In genomic region chr13:53200498-53201453, GRCh38 we compare ENCODE assay signal across 8 cellular contexts.
A peak's percentile ranks its signal among the peaks of the same experiment; 100 is the strongest.
DNase-seq lines count a peak whose midpoint lies in the region; ATAC-seq, FAIRE-seq and TF ChIP-seq lines count a peak whose summit lies in the region.

No MANE protein-coding gene starts in this region.

- CTCF ChIA-PET in AG04450 (lab: Charles Lee), result no interaction called here
- CTCF ChIA-PET in endothelial cell of umbilical vein (lab: Charles Lee), result no interaction called here
- CTCF ChIA-PET in T-cell (lab: Charles Lee), result no interaction called here

- H4K20me1 ChIP-seq in endothelial cell of umbilical vein (replicated peaks; ENCODE audit: control insufficient read depth, extremely low read depth, insufficient read depth, low read length), result no peaks in the 10 kb centered on the region

- WGBS in mesenchymal stem cell, result 27% methylated on average over 96 of the region's 121 CpGs

- H3K27me3 Mint-ChIP-seq in HFFc6 (ENCODE audit: insufficient read depth) (no peaks in the 10 kb centered on the region; the same call in none of the 2 replicates), T-cell (peaks cover 6 to 15% of the 10 kb centered on the region in 2 donors)

- H2BK120ac ChIP-seq in mesenchymal stem cell (ENCODE audit: low read depth, low read length), result no peak overlapping the region

- no peak overlapping the region for H3K9ac ChIP-seq in endothelial cell of umbilical vein (replicated peaks; ENCODE audit: extremely low read depth, insufficient read depth, low read length)
- H3K9ac ChIP-seq in mesenchymal stem cell (ENCODE audit: low read length), result no peak overlapping the region

- no peak overlapping the region for H2BK5ac ChIP-seq in mesenchymal stem cell (ENCODE audit: low read depth, low read length, poor library complexity, severe bottlenecking)

- no peak overlapping the region for H4K8ac ChIP-seq in mesenchymal stem cell (ENCODE audit: low read length)

- H3K4me2 ChIP-seq in endothelial cell of umbilical vein (ENCODE audit: insufficient read depth, low read length) (no peak overlapping the region), mesenchymal stem cell (ENCODE audit: low read length, poor library complexity, severe bottlenecking) (no peak overlapping the region)

- H3K36me3 Mint-ChIP-seq in HFFc6 (ENCODE audit: low read depth) (peaks cover 4% of the 10 kb centered on the region; the same call in 1 of the 2 replicates), T-cell (no peaks in the 10 kb centered on the region)

- no peaks in the 10 kb centered on the region for H3K9me1 ChIP-seq in endothelial cell of umbilical vein (replicated peaks; ENCODE audit: control insufficient read depth, extremely low read depth, insufficient read depth, low read length)

- BruUV-seq in endothelial cell of umbilical vein (replicated peaks; lab: Mats Ljungman, UMichigan), result no TSS peak

- H3K79me2 ChIP-seq in endothelial cell of umbilical vein (ENCODE audit: control insufficient read depth, insufficient read depth, low read length), result no peaks in the 10 kb centered on the region

- H2BK15ac ChIP-seq in mesenchymal stem cell (ENCODE audit: low read depth, poor library complexity, severe bottlenecking), result no peak overlapping the region

- H3K18ac ChIP-seq in mesenchymal stem cell (ENCODE audit: low read depth in 1 of 2, low read length in 2 of 2), result no peak overlapping the region

- no peak for ATAC-seq in T-cell (replicated peaks in 1 of 4)

- H3K4me1 Mint-ChIP-seq in HFFc6 (ENCODE audit: low read depth), result no peaks in the 10 kb centered on the region
- H3K4me1 Mint-ChIP-seq in T-cell, result no peaks in the 10 kb centered on the region

- H4K91ac ChIP-seq in mesenchymal stem cell (ENCODE audit: low read length), result no peak overlapping the region

- dilution Hi-C loops in endothelial cell of umbilical vein (cut with MboI; ENCODE audit: extremely low pct_ligation_motif_present, low sequenced_read_pairs), result no loop called here

- FAIRE-seq in endothelial cell of umbilical vein (lab: Jason Lieb, UNC) (no peak), GM12892 (lab: Jason Lieb, UNC) (no peak)

- H3K79me1 ChIP-seq in mesenchymal stem cell (replicated peaks; ENCODE audit: low read length, poor library complexity, severe bottlenecking), result no peaks in the 10 kb centered on the region

- H3K4me1 ChIP-seq in endothelial cell of umbilical vein (ENCODE audit: control insufficient read depth, extremely low read depth, insufficient read depth, low read length), result no peaks in the 10 kb centered on the region
- peaks cover 2% of the 10 kb centered on the region for H3K4me1 ChIP-seq in mesenchymal stem cell (ENCODE audit: control insufficient read depth, insufficient read depth, low read depth, low read length)

- peaks cover 32% of the 10 kb centered on the region for H3K9me3 Mint-ChIP-seq in HFFc6
- peaks cover 0 to 12% (median 0%) of the 10 kb centered on the region in 3 donors for H3K9me3 Mint-ChIP-seq in T-cell

- no peak overlapping the region for H3K27ac ChIP-seq in AG04450 (ENCODE audit: low read depth, low read length)
- H3K27ac ChIP-seq in endothelial cell of umbilical vein (ENCODE audit: insufficient read depth, low read depth, low read length), result no peak overlapping the region
- no peak overlapping the region for H3K27ac ChIP-seq in mesenchymal stem cell (ENCODE audit: low read length, poor library complexity, severe bottlenecking)

- H3K4ac ChIP-seq in mesenchymal stem cell (ENCODE audit: low read depth in 1 of 2, low read length in 2 of 2), result no peak overlapping the region

- peaks cover 26% of the 10 kb centered on the region for H3K9me3 ChIP-seq in AG04450 (ENCODE audit: control insufficient read depth, insufficient read depth, low read length)
- no peaks in the 10 kb centered on the region for H3K9me3 ChIP-seq in endothelial cell of umbilical vein (replicated peaks; ENCODE audit: control insufficient read depth, insufficient read depth, low read length)
- no peaks in the 10 kb centered on the region for H3K9me3 ChIP-seq in mesenchymal stem cell (ENCODE audit: control insufficient read depth, low read length)

- TF ChIP-seq CTCF in AG04450 (IDR thresholded peaks at IDR 0.05; ENCODE audit: low read depth, low read length) (peak; percentile 11; the same call in 1 of the 2 replicates), HFFc6 (IDR thresholded peaks at IDR 0.05) (peak; percentile 25; the same call in 1 of the 2 replicates), endothelial cell of umbilical vein (IDR thresholded peaks at IDR 0.05; ENCODE audit: extremely low read depth in 1 of 2, insufficient read depth in 1 of 2, low read depth in 1 of 2, low read length in 2 of 2) (peak; percentile 15 to 41)

- no peak overlapping the region for H3K4me3 Mint-ChIP-seq in HFFc6
- no peak overlapping the region for H3K4me3 Mint-ChIP-seq in T-cell

- H2AK5ac ChIP-seq in mesenchymal stem cell (ENCODE audit: low read length, severe bottlenecking), result no peak overlapping the region

- POLR2A ChIA-PET in AG04450 (lab: Yijun Ruan, JAX), result no interaction called here
- POLR2A ChIA-PET in endothelial cell of umbilical vein (lab: Charles Lee), result no interaction called here
- POLR2A ChIA-PET in T-cell (lab: Charles Lee), result no interaction called here

- H3K4me3 ChIP-seq in AG04450 (ENCODE audit: low read depth, low read length) (no peak overlapping the region), endothelial cell of umbilical vein (replicated peaks in 1 of 3; ENCODE audit: insufficient read depth in 1 of 3, low read depth in 1 of 3, low read length in 3 of 3) (no peak overlapping the region), mesenchymal stem cell (ENCODE audit: insufficient read depth in 1 of 2, low read depth in 1 of 2, low read length in 2 of 2) (no peak overlapping the region)

- TF ChIP-seq POLR2A in endothelial cell of umbilical vein (IDR thresholded peaks at IDR 0.05; ENCODE audit: low read depth, low read length), result no peak
- no peak for TF ChIP-seq POLR2A in GM12892 (IDR thresholded peaks at IDR 0.05; ENCODE audit: low read depth, low read length)

- H3K27ac Mint-ChIP-seq in HFFc6, result no peak overlapping the region
- no peak overlapping the region for H3K27ac Mint-ChIP-seq in T-cell

- H3K27me3 ChIP-seq in AG04450 (ENCODE audit: control insufficient read depth, insufficient read depth, low read length) (no peaks in the 10 kb centered on the region), endothelial cell of umbilical vein (ENCODE audit: control insufficient read depth in 2 of 2, insufficient read depth in 2 of 2, low read length in 2 of 2) (no peaks in the 10 kb centered on the region), mesenchymal stem cell (ENCODE audit: control insufficient read depth in 1 of 2, insufficient read depth in 1 of 2, low read length in 2 of 2) (peaks cover 0 to 40% of the 10 kb centered on the region in 2 experiments)

- no peak overlapping the region for H2BK12ac ChIP-seq in mesenchymal stem cell (ENCODE audit: low read length in 2 of 2)

- H3K36me3 ChIP-seq in endothelial cell of umbilical vein (ENCODE audit: control insufficient read depth in 2 of 2, extremely low read depth in 1 of 2, insufficient read depth in 2 of 2, low read length in 2 of 2) (no peaks in the 10 kb centered on the region), mesenchymal stem cell (ENCODE audit: control insufficient read depth in 1 of 2, insufficient read depth in 2 of 2, low read depth in 1 of 2, low read length in 2 of 2) (no peaks in the 10 kb centered on the region)

- DNase-seq in AG04450 (ENCODE audit: low read depth, low spot score) (no peak), HFFc6 (no peak), endothelial cell of umbilical vein (ENCODE audit: low read depth, low spot score) (no peak), mesenchymal stem cell (peak; percentile 8), GM12892 (ENCODE audit: insufficient read length) (no peak), DMS114 treated with DMSO at 0.1 percent for 48 hours (lab: John Stamatoyannopoulos, UW; ENCODE audit: unreplicated experiment) (no peak), T-cell (no peak), middle frontal gyrus (ENCODE audit: extremely low spot score, low spot score) (no peak)

- no peak overlapping the region for H3K14ac ChIP-seq in mesenchymal stem cell (ENCODE audit: low read length in 2 of 2)

- intact Hi-C loops in endothelial cell of umbilical vein (cut with micrococcal nuclease), result no loop called here

- no peak overlapping the region for H3K23ac ChIP-seq in mesenchymal stem cell (ENCODE audit: low read length in 2 of 2)

- H2AFZ ChIP-seq in endothelial cell of umbilical vein (ENCODE audit: low read depth, low read length) (no peak overlapping the region), mesenchymal stem cell (ENCODE audit: low read depth, low read length) (no peak overlapping the region)

TF ChIP-seq in endothelial cell of umbilical vein, 7 proteins besides CTCF, POLR2A, EP300 and RAD21:
- no peak for TF ChIP-seq POLR2AphosphoS5 (IDR thresholded peaks at IDR 0.05; ENCODE audit: insufficient read depth, low read depth, low read length)
- no peak for TF ChIP-seq MYC (IDR thresholded peaks at IDR 0.05; ENCODE audit: low read depth, low read length)
- no peak for TF ChIP-seq GATA2 (IDR thresholded peaks at IDR 0.05; ENCODE audit: insufficient read depth, insufficient read length, low read depth, low read length)
TF ChIP-seq in endothelial cell of umbilical vein: peak in this region for 0.
